Comparison of ENCODE assay signal across 8 cellular contexts in genomic region chr7:66505531-66506451, GRCh38.
DNase-seq lines count a peak whose midpoint lies in the region; ATAC-seq and TF ChIP-seq lines count a peak whose summit lies in the region.

No MANE protein-coding gene starts in this region.

- ATAC-seq in GM21423 (IDR thresholded peaks at IDR 0.05; ENCODE audit: unreplicated experiment), result no peak

- WGBS in thyroid gland, 2 donors, result 77% methylated on average over 47 to 49 of the region's 86 CpGs

- H3K4me1 ChIP-seq in right atrium auricular region, result peaks cover 0 to 6% of the 10 kb centered on the region in 2 donors
- peaks cover 0 to 3% of the 10 kb centered on the region in 2 donors for H3K4me1 ChIP-seq in thyroid gland

- H3K27me3 ChIP-seq in right atrium auricular region (no peaks in the 10 kb centered on the region), thyroid gland (no peaks in the 10 kb centered on the region)

- TF ChIP-seq POLR2A in thyroid gland (IDR thresholded peaks at IDR 0.05), result no peak

- DNase-seq in activated CD4-positive, alpha-beta T cell treated with anti-CD3 and anti-CD28 coated beads for 48 hours, result peak; percentile 34
- no peak for DNase-seq in activated CD4-positive, alpha-beta T cell treated with anti-CD3 and anti-CD28 coated beads for 1 hour
- DNase-seq in activated effector memory CD4-positive, alpha-beta T cell treated with anti-CD3 and anti-CD28 coated beads, Interleukin-2, amount 50 U/mL, for 16 hours, result peak; percentile 67
- DNase-seq in right atrium auricular region (ENCODE audit: low spot score) (no peak), thyroid gland (peak; percentile 14 to 28), NCI-H2227 (lab: John Stamatoyannopoulos, UW; ENCODE audit: unreplicated experiment) (no peak), AML-193 (lab: John Stamatoyannopoulos, UW) (no peak)

- intact Hi-C loops in thyroid gland (cut with DNase I), result no loop called here

- H3K27ac ChIP-seq in right atrium auricular region (no peak overlapping the region), thyroid gland (no peak overlapping the region)

- TF ChIP-seq CTCF in right atrium auricular region (IDR thresholded peaks at IDR 0.05) (no peak), thyroid gland (IDR thresholded peaks at IDR 0.05) (no peak)

- peak overlapping the region; percentile 25 to 43 for H3K4me3 ChIP-seq in right atrium auricular region
- H3K4me3 ChIP-seq in thyroid gland (replicated peaks in 1 of 3), result peak overlapping the region in 1 of 3 donors; percentile 19

- no peaks in the 10 kb centered on the region for H3K9me3 ChIP-seq in right atrium auricular region
- H3K9me3 ChIP-seq in thyroid gland, result no peaks in the 10 kb centered on the region

- H3K36me3 ChIP-seq in right atrium auricular region (no peaks in the 10 kb centered on the region), thyroid gland (no peaks in the 10 kb centered on the region)

Comparison
In these comparisons a context has a peak if more than half of its experiments do, and no peak if none do; other contexts are left out.
1. DNase-seq: peak in activated CD4-positive, alpha-beta T cell treated with anti-CD3 and anti-CD28 coated beads for 48 hours (single experiment), activated effector memory CD4-positive, alpha-beta T cell treated with anti-CD3 and anti-CD28 coated beads, Interleukin-2, amount 50 U/mL, for 16 hours (single experiment) and thyroid gland (2 of 2); none in activated CD4-positive, alpha-beta T cell treated with anti-CD3 and anti-CD28 coated beads for 1 hour (single experiment), right atrium auricular region (single experiment), NCI-H2227 (single experiment) and AML-193 (0 of 2).